Comparison of ENCODE assay signal across 1 cellular context in the genomic region with DNA sequence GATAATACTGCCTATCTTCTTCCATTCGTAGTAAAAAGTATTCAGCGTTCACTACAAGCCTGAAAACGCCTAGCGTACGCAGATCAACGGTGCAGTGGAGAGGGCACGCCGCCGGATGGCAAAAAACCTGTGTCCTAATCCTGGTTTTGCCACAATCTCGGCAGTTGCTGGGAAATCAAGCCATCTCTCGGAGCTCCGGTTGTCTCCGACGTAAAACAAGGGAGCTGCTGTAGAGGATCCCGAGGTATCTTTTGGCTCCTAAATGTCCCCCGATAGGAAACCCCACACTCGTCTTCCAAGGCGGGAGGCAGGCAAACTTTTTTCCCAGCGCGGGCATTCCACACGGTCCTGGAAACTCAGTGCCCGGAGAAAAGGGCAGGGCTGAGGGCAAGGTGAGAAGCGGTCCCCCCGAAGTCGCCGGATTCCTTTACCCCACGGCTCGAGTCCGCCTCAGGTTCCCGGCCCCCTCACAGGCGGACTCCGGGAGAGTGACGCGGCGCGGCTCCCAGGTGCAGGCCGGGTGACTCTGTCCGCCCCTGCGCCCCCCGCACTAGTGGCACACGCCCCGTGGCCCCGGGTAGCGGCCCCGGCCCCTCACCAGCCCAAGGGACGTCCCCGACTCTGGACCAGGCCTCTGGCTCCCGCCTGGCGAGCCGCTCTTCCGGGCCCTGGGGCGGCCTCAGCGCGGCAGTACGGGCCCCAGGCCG.
TF ChIP-seq lines count a peak whose summit lies in the region.

No MANE protein-coding gene starts in this region.

TF ChIP-seq in GM23338, 12 proteins besides CTCF, POLR2A, EP300 and RAD21 (continued from another document):
- TF ChIP-seq, protein P1, sequence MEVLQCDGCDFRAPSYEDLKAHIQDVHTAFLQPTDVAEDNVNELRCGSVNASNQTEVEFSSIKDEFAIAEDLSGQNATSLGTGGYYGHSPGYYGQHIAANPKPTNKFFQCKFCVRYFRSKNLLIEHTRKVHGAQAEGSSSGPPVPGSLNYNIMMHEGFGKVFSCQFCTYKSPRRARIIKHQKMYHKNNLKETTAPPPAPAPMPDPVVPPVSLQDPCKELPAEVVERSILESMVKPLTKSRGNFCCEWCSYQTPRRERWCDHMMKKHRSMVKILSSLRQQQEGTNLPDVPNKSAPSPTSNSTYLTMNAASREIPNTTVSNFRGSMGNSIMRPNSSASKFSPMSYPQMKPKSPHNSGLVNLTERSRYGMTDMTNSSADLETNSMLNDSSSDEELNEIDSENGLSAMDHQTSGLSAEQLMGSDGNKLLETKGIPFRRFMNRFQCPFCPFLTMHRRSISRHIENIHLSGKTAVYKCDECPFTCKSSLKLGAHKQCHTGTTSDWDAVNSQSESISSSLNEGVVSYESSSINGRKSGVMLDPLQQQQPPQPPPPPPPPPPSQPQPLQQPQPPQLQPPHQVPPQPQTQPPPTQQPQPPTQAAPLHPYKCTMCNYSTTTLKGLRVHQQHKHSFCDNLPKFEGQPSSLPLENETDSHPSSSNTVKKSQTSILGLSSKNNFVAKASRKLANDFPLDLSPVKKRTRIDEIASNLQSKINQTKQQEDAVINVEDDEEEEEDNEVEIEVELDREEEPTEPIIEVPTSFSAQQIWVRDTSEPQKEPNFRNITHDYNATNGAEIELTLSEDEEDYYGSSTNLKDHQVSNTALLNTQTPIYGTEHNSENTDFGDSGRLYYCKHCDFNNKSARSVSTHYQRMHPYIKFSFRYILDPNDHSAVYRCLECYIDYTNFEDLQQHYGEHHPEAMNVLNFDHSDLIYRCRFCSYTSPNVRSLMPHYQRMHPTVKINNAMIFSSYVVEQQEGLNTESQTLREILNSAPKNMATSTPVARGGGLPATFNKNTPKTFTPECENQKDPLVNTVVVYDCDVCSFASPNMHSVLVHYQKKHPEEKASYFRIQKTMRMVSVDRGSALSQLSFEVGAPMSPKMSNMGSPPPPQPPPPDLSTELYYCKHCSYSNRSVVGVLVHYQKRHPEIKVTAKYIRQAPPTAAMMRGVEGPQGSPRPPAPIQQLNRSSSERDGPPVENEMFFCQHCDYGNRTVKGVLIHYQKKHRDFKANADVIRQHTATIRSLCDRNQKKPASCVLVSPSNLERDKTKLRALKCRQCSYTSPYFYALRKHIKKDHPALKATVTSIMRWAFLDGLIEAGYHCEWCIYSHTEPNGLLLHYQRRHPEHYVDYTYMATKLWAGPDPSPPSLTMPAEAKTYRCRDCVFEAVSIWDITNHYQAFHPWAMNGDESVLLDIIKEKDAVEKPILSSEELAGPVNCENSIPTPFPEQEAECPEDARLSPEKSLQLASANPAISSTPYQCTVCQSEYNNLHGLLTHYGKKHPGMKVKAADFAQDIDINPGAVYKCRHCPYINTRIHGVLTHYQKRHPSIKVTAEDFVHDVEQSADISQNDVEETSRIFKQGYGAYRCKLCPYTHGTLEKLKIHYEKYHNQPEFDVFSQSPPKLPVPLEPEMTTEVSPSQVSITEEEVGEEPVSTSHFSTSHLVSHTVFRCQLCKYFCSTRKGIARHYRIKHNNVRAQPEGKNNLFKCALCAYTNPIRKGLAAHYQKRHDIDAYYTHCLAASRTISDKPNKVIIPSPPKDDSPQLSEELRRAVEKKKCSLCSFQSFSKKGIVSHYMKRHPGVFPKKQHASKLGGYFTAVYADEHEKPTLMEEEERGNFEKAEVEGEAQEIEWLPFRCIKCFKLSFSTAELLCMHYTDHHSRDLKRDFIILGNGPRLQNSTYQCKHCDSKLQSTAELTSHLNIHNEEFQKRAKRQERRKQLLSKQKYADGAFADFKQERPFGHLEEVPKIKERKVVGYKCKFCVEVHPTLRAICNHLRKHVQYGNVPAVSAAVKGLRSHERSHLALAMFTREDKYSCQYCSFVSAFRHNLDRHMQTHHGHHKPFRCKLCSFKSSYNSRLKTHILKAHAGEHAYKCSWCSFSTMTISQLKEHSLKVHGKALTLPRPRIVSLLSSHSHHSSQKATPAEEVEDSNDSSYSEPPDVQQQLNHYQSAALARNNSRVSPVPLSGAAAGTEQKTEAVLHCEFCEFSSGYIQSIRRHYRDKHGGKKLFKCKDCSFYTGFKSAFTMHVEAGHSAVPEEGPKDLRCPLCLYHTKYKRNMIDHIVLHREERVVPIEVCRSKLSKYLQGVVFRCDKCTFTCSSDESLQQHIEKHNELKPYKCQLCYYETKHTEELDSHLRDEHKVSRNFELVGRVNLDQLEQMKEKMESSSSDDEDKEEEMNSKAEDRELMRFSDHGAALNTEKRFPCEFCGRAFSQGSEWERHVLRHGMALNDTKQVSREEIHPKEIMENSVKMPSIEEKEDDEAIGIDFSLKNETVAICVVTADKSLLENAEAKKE (CRISPR knock-in tag; IDR thresholded peaks at IDR 0.05), result no peak
- TF ChIP-seq, protein P2, sequence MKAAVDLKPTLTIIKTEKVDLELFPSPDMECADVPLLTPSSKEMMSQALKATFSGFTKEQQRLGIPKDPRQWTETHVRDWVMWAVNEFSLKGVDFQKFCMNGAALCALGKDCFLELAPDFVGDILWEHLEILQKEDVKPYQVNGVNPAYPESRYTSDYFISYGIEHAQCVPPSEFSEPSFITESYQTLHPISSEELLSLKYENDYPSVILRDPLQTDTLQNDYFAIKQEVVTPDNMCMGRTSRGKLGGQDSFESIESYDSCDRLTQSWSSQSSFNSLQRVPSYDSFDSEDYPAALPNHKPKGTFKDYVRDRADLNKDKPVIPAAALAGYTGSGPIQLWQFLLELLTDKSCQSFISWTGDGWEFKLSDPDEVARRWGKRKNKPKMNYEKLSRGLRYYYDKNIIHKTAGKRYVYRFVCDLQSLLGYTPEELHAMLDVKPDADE (IDR thresholded peaks at IDR 0.05), result no peak
